Comparison of ENCODE assay signal across 8 cellular contexts in genomic region chr15:75640483-75641175, GRCh38. TPM values are rescaled to one million over a fixed set of nuclear protein-coding genes. Genes with fewer than 3 reads are reported as not detected.
DNase-seq lines count a peak whose midpoint lies in the region; ATAC-seq, FAIRE-seq and TF ChIP-seq lines count a peak whose summit lies in the region.

No MANE protein-coding gene starts in this region.

- H3K4me1 ChIP-seq in CD4-positive, alpha-beta memory T cell (ENCODE audit: insufficient read depth, low read length), result peaks cover 40% of the 10 kb centered on the region
- H3K4me1 ChIP-seq in neuronal stem cell (ENCODE audit: control insufficient read depth in 2 of 2, insufficient read depth in 1 of 2, low read depth in 1 of 2, low read length in 2 of 2), result peaks cover 4 to 7% of the 10 kb centered on the region in 2 donors

- H4K8ac ChIP-seq in neuronal stem cell (ENCODE audit: low read depth, low read length), result no peak overlapping the region

- H3K27ac Mint-ChIP-seq in CD4-positive, alpha-beta memory T cell, result peak overlapping the region; percentile 79 to 98 (median 96)

- WGBS in neuronal stem cell (ENCODE audit: extremely low coverage in 2 of 2, insufficient read length in 2 of 2, insufficient replicate concordance in 1 of 2), 2 donors, result no CpG with 5 or more reads among the region's 17 CpGs

- H2BK15ac ChIP-seq in neuronal stem cell (ENCODE audit: low read length), result no peak overlapping the region

- no peak for TF ChIP-seq POLR2A in H54 (IDR thresholded peaks at IDR 0.05; ENCODE audit: low read depth, low read length)

- POLR2A ChIA-PET in CD4-positive, alpha-beta memory T cell (lab: Charles Lee; ENCODE audit: partially characterized antibody), result interaction anchor here (0.7 to 7.3 kb wide), 31 partner anchors 9 to 1099 kb away, joined by 3 to 209 read pairs (median 5); partner anchors contain the start of genes ARID3B, C15orf39, EDC3 and FBXO22

- H3K9ac ChIP-seq in neuronal stem cell (ENCODE audit: low read depth, low read length, poor library complexity), result peak overlapping the region; percentile 90

- H3K79me1 ChIP-seq in neuronal stem cell (ENCODE audit: low read depth, low read length), result peaks cover 6% of the 10 kb centered on the region

- H2BK12ac ChIP-seq in neuronal stem cell (ENCODE audit: low read length), result no peak overlapping the region

- no peak for FAIRE-seq in H54 (lab: Jason Lieb, UNC)

- no peak overlapping the region for H2BK120ac ChIP-seq in neuronal stem cell (ENCODE audit: low read depth, low read length)

- CTCF ChIA-PET in CD4-positive, alpha-beta memory T cell (lab: Charles Lee; ENCODE audit: partially characterized antibody), result interaction anchor here (1.0 to 5.2 kb wide), 16 partner anchors 10 to 288 kb away, joined by 3 to 69 read pairs (median 8); partner anchors contain the start of genes MAN2C1, PTPN9, SIN3A and SNUPN

- no peak overlapping the region for H3K14ac ChIP-seq in neuronal stem cell (ENCODE audit: low read length)

- H2AFZ ChIP-seq in neuronal stem cell (ENCODE audit: low read length), result peak overlapping the region; percentile 99

- no peaks in the 10 kb centered on the region for H3K27me3 Mint-ChIP-seq in CD4-positive, alpha-beta memory T cell

- TF ChIP-seq CTCF in fibroblast of pulmonary artery (IDR thresholded peaks at IDR 0.05; ENCODE audit: low read length, missing control alignments), result peak; percentile 28

- H3K36me3 Mint-ChIP-seq in CD4-positive, alpha-beta memory T cell, result peaks cover 4 to 25% of the 10 kb centered on the region in 2 donors

- ATAC-seq in GM19452 (IDR thresholded peaks at IDR 0.05; ENCODE audit: unreplicated experiment) (peak; percentile 22), HG03558 (IDR thresholded peaks at IDR 0.05; ENCODE audit: extremely low read depth, unreplicated experiment) (peak; percentile 5)

- peaks cover 28 to 60% (median 39%) of the 10 kb centered on the region in 4 donors for H3K4me1 Mint-ChIP-seq in CD4-positive, alpha-beta memory T cell

- H2BK5ac ChIP-seq in neuronal stem cell (ENCODE audit: low read length), result peak overlapping the region; percentile 91

- no peak overlapping the region for H3K4ac ChIP-seq in neuronal stem cell (ENCODE audit: low read length)

- H3K4me2 ChIP-seq in neuronal stem cell (ENCODE audit: insufficient read depth, low read length, poor library complexity, severe bottlenecking), result peak overlapping the region; percentile 91

- peak overlapping the region; percentile 93 for H3K18ac ChIP-seq in neuronal stem cell (ENCODE audit: low read length)

- H3K27me3 ChIP-seq in CD4-positive, alpha-beta memory T cell (ENCODE audit: insufficient read depth, low read length), result no peaks in the 10 kb centered on the region
- H3K27me3 ChIP-seq in neuronal stem cell (ENCODE audit: control insufficient read depth in 3 of 3, insufficient read depth in 3 of 3, low read depth in 1 of 3, low read length in 3 of 3), result no peaks in the 10 kb centered on the region

- no peaks in the 10 kb centered on the region for H3K9me3 Mint-ChIP-seq in CD4-positive, alpha-beta memory T cell

- H3K4me3 Mint-ChIP-seq in CD4-positive, alpha-beta memory T cell, result peak overlapping the region; percentile 87 to 98 (median 94)

- H3K4me3 ChIP-seq in CD4-positive, alpha-beta memory T cell (ENCODE audit: low read length in 2 of 2), result peak overlapping the region; percentile 77 to 96
- H3K4me3 ChIP-seq in fibroblast of pulmonary artery (replicated peaks; ENCODE audit: low read depth, low read length) (peak overlapping the region; percentile 89), neuronal stem cell (ENCODE audit: low read length in 2 of 2) (peak overlapping the region; percentile 80 to 100)

- H3K27ac ChIP-seq in CD4-positive, alpha-beta memory T cell (ENCODE audit: low read depth, low read length), result peak overlapping the region; percentile 81
- peak overlapping the region; percentile 95 for H3K27ac ChIP-seq in neuronal stem cell (replicated peaks; ENCODE audit: low read length)

- peak overlapping the region; percentile 98 for H3K23ac ChIP-seq in neuronal stem cell (ENCODE audit: low read depth, low read length, poor library complexity)

- intact Hi-C loops in CD4-positive, alpha-beta memory T cell (cut with micrococcal nuclease), result loop anchor here (1.0 to 2.0 kb wide), 7 partner anchors 15 to 272 kb away; partner anchors contain the start of genes MAN2C1, PTPN9, SIN3A and SNUPN

- no peaks in the 10 kb centered on the region for H3K9me3 ChIP-seq in CD4-positive, alpha-beta memory T cell (ENCODE audit: control insufficient read depth in 1 of 2, low read length in 2 of 2)
- H3K9me3 ChIP-seq in neuronal stem cell (replicated peaks in 1 of 2; ENCODE audit: control insufficient read depth in 2 of 2, insufficient read depth in 1 of 2, low read depth in 1 of 2, low read length in 2 of 2), result no peaks in the 10 kb centered on the region

- no peak overlapping the region for H4K91ac ChIP-seq in neuronal stem cell (ENCODE audit: low read depth, low read length, poor library complexity)

- no peak overlapping the region for H2AK5ac ChIP-seq in neuronal stem cell (ENCODE audit: low read depth, low read length)

- DNase-seq in CD4-positive, alpha-beta memory T cell, result peak; percentile 67 to 75 (median 71)
- DNase-seq in NOMO-1 treated with DMSO at 0.1 percent for 48 hours (lab: John Stamatoyannopoulos, UW; ENCODE audit: unreplicated experiment) (peak; percentile 68), activated T-helper 1 cell treated with Interleukin-2 at 50 U/mL for 16 hours (ENCODE audit: low read depth) (peak; percentile 20), fibroblast of pulmonary artery (ENCODE audit: low read depth) (peak; percentile 66), neuronal stem cell (ENCODE audit: low spot score) (no peak), H54 (ENCODE audit: insufficient read length, low spot score) (no peak)

- no peaks in the 10 kb centered on the region for H3K36me3 ChIP-seq in CD4-positive, alpha-beta memory T cell (ENCODE audit: insufficient read depth, low read length)
- peaks cover 0 to 16% of the 10 kb centered on the region in 2 donors for H3K36me3 ChIP-seq in neuronal stem cell (replicated peaks in 1 of 2; ENCODE audit: control insufficient read depth in 2 of 2, insufficient read depth in 2 of 2, low read length in 2 of 2)

RNA-seq across cellular contexts. Expression of gene IMP3, which starts 0.6 kb away (rescaled TPM):
- total RNA-seq in CD4-positive, alpha-beta memory T cell, result 10 to 100 TPM; 85.5 to 96.9 TPM
- polyA plus RNA-seq in CD4-positive, alpha-beta memory T cell, result 100 to 1,000 TPM; 191 to 211 TPM
- polyA plus RNA-seq in neuronal stem cell (2013, experiment 1 of 2), result 51.8 TPM
- 51.5 TPM for polyA plus RNA-seq in neuronal stem cell (2013, experiment 2 of 2)

RNA-seq across cellular contexts. Expression of gene SNX33, which starts 7.1 kb away (rescaled TPM):
- total RNA-seq in CD4-positive, alpha-beta memory T cell, result 1 to 10 TPM; 3.5 to 3.8 TPM
- polyA plus RNA-seq in CD4-positive, alpha-beta memory T cell, result 1 to 10 TPM in 1 of 2 donors, under 1 TPM in 1; 0.33 to 1.6 TPM
- polyA plus RNA-seq in neuronal stem cell (2013, experiment 1 of 2), result 9.8 TPM
- polyA plus RNA-seq in neuronal stem cell (2013, experiment 2 of 2), result 10.7 TPM

RNA-seq across cellular contexts. Expression of gene SNUPN, which starts 15.1 kb away (rescaled TPM):
- total RNA-seq in CD4-positive, alpha-beta memory T cell, result 10 to 100 TPM; 21.0 to 23.5 TPM
- 10 to 100 TPM; 25.2 to 35.2 TPM for polyA plus RNA-seq in CD4-positive, alpha-beta memory T cell
- polyA plus RNA-seq in neuronal stem cell (2013, experiment 1 of 2), result 15.5 TPM
- polyA plus RNA-seq in neuronal stem cell (2013, experiment 2 of 2), result 14.9 TPM

Comparison
In these comparisons a context has a peak if more than half of its experiments do, and no peak if none do; other contexts are left out.
1. DNase-seq: peak in CD4-positive, alpha-beta memory T cell (5 of 5), NOMO-1 treated with DMSO at 0.1 percent for 48 hours (single experiment), activated T-helper 1 cell treated with Interleukin-2 at 50 U/mL for 16 hours (single experiment) and fibroblast of pulmonary artery (single experiment); none in neuronal stem cell (single experiment) and H54 (single experiment).
2. Peak in every context shown above with its lines, with median percentiles within 50 percentile points of each other: H3K4me3 ChIP-seq.